Comparison of ENCODE assay signal across 17 cellular contexts in genomic region chr2:10873790-10874437, GRCh38. TPM values are rescaled to one million over a fixed set of nuclear protein-coding genes. Genes with fewer than 3 reads are reported as not detected.
DNase-seq lines count a peak whose midpoint lies in the region; ATAC-seq, FAIRE-seq and TF ChIP-seq lines count a peak whose summit lies in the region.
"Had no signal": no experiment of that assay in that cellular context is flagged by ENCODE, and none has a peak within 500 bp of the region (broad histone marks: within the 10 kb centered on the region; RNA-seq: fewer than 3 reads in every experiment).

No MANE protein-coding gene starts in this region.

- H3K4me3 ChIP-seq in AG04449 (ENCODE audit: low read depth, low read length) (no peak overlapping the region), heart left ventricle (no peak overlapping the region), left lung (no peak overlapping the region)
- H3K4me3 ChIP-seq: BLaER1 treated with 17β-estradiol and CSF1 and Interleukin-3, amounts not matched to agents 10 nM and 100 nM had no signal

- H3K9me3 ChIP-seq in heart left ventricle, result peaks cover 0 to 12% (median 0%) of the 10 kb centered on the region in 12 donors
- peaks cover 0 to 10% of the 10 kb centered on the region in 2 donors for H3K9me3 ChIP-seq in left lung

- TF ChIP-seq CTCF in AG04449 (IDR thresholded peaks at IDR 0.05; ENCODE audit: insufficient read depth, low read length, missing control alignments) (no peak), heart left ventricle (IDR thresholded peaks at IDR 0.05) (no peak), left lung (IDR thresholded peaks at IDR 0.05) (no peak)

- no peak for TF ChIP-seq POLR2A in heart left ventricle (IDR thresholded peaks at IDR 0.05)

- intact Hi-C loops in heart left ventricle (cut with DNase I), result loop anchor here in 1 of 10 donors (2.0 kb wide), 1 partner anchor 27 kb away; no protein-coding TSS in a partner anchor
- intact Hi-C loops in left lung (cut with DNase I), result no loop called here

- ATAC-seq in GM18502 (IDR thresholded peaks at IDR 0.05; ENCODE audit: poor library complexity, unreplicated experiment) (peak; percentile 80), heart left ventricle (peak; percentile 92 to 94 (median 92)), HG03159 (IDR thresholded peaks at IDR 0.05; ENCODE audit: unreplicated experiment) (no peak), left lung (no peak)
- ATAC-seq: effector memory CD8-positive, alpha-beta T cell had no signal

- CTCF ChIA-PET in AG04449 (lab: Yijun Ruan, JAX), result interaction anchor here (0.7 to 1.5 kb wide), 3 partner anchors 16 to 251 kb away, joined by 3 read pairs; no protein-coding TSS in a partner anchor

- FAIRE-seq in HTR-8/SVneo (lab: Jason Lieb, UNC), result peak; percentile 40

- H3K27ac ChIP-seq in heart left ventricle, result peak overlapping the region in 11 of 12 donors; percentile 47 to 87 (median 72)
- H3K27ac ChIP-seq in left lung, result no peak overlapping the region
- H3K27ac ChIP-seq: BLaER1 treated with 17β-estradiol and CSF1 and Interleukin-3, amounts not matched to agents 10 nM and 100 nM had no signal

- DNase-seq in AG04449 (ENCODE audit: low read depth, low spot score) (peak; percentile 10), HTR-8/SVneo (ENCODE audit: insufficient read length, low spot score) (no peak), heart left ventricle (peak; percentile 63 to 80 (median 71)), NCI-H524 (lab: John Stamatoyannopoulos, UW) (no peak), UCSD-AML1 (lab: John Stamatoyannopoulos, UW; ENCODE audit: unreplicated experiment) (no peak), left lung (no peak)
- DNase-seq: effector memory CD8-positive, alpha-beta T cell; H9; hypothalamus; Kasumi-1; NCI-H2107; stimulated activated naive B cell treated with anti-CD40 and anti-IgM and Interleukin-4, amounts not matched to agents 10 μg/mL and 1 μg/mL and 100 μg/mL, for 72 hours; T-helper 9 cell had no signal

- H3K4me1 ChIP-seq in heart left ventricle, result peaks cover 0 to 62% (median 19%) of the 10 kb centered on the region in 12 donors
- no peaks in the 10 kb centered on the region for H3K4me1 ChIP-seq in left lung

- WGBS in heart left ventricle, 4 donors, result 19 to 32% (median 30%) methylated on average over 9 of the region's 9 CpGs

- H3K27me3 ChIP-seq in heart left ventricle (no peaks in the 10 kb centered on the region), left lung (peaks cover 0 to 17% of the 10 kb centered on the region in 2 donors)
- H3K27me3 ChIP-seq: BLaER1 treated with 17β-estradiol and CSF1 and Interleukin-3, amounts not matched to agents 10 nM and 100 nM had no signal

- POLR2A ChIA-PET in AG04449 (lab: Yijun Ruan, JAX), result no interaction called here

- H3K36me3 ChIP-seq in heart left ventricle (no peaks in the 10 kb centered on the region), left lung (no peaks in the 10 kb centered on the region)
- H3K36me3 ChIP-seq: BLaER1 treated with 17β-estradiol and CSF1 and Interleukin-3, amounts not matched to agents 10 nM and 100 nM had no signal

RNA-seq across cellular contexts. Expression of gene KCNF1, which starts 37.8 kb away (rescaled TPM):
- total RNA-seq in heart left ventricle (under 1 TPM in 4 of 9 donors, not detected in 5; 0.20 to 0.36 (median 0.28) TPM), left lung (not detected)
- under 1 TPM; 0.22 to 0.23 TPM for polyA plus RNA-seq in heart left ventricle
- total RNA-seq: osteocyte had no signal

Comparison
In these comparisons a context has a peak if more than half of its experiments do, and no peak if none do; other contexts are left out.
1. DNase-seq: peak in AG04449 (single experiment) and heart left ventricle (5 of 5); none in HTR-8/SVneo (single experiment), NCI-H524 (0 of 2), UCSD-AML1 (single experiment) and left lung (0 of 2).
2. ATAC-seq: peak in GM18502 (single experiment) and heart left ventricle (4 of 4); none in HG03159 (single experiment) and left lung (single experiment).
3. H3K27ac ChIP-seq: peak in heart left ventricle (11 of 12); none in left lung (0 of 2).